Comparison of ENCODE assay signal across 9 cellular contexts in the genomic region with DNA sequence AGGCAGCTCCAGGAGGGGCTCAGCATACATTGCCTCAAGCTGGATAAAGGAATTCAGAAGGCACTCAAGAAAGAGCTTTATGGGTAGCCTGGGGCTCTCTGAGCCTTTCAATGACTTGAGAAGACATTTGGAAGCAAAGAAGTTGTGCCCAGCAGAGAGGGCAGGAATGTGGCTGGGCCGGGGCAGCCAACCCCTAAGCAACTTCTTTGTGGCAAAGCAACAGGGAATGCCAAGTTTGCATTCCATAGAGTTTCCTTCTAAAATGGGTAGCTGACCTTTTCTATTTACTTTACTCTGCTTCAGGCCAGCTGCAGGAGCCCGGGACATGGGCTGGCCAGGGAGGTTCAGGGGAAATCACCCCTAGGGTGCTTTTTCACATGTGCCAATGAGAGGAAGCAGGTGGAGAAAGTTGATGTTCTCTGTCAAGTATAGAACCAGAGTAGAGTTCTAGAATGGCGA. TPM values are rescaled to one million over a fixed set of nuclear protein-coding genes. Genes with fewer than 3 reads are reported as not detected.
A peak's percentile ranks its signal among the peaks of the same experiment; 100 is the strongest.
DNase-seq lines count a peak whose midpoint lies in the region; ATAC-seq, FAIRE-seq and TF ChIP-seq lines count a peak whose summit lies in the region.
"Had no signal": no experiment of that assay in that cellular context is flagged by ENCODE, and none has a peak within 500 bp of the region (broad histone marks: within the 10 kb centered on the region; RNA-seq: fewer than 3 reads in every experiment).

No MANE protein-coding gene starts in this region.

- H3K9ac ChIP-seq in Karpas-422 (ENCODE audit: low read length) = peak overlapping the region; percentile 72
- H3K9ac ChIP-seq in colonic mucosa (ENCODE audit: low read depth in 2 of 2, low read length in 2 of 2) = peak overlapping the region in 1 of 2 donors; percentile 62

- H3K4me1 ChIP-seq in A549 (peaks cover 86% of the 10 kb centered on the region), Karpas-422 (ENCODE audit: low read length) (peaks cover 100% of the 10 kb centered on the region), colonic mucosa (peaks cover 65% of the 10 kb centered on the region), BE2C (peaks cover 29% of the 10 kb centered on the region)

- intact Hi-C loops in colonic mucosa (cut with DNase I) = no loop called here

- H3K4me3 ChIP-seq in A549 (no peak overlapping the region), Karpas-422 (ENCODE audit: low read length) (peak overlapping the region; percentile 32; the same call in 1 of the 2 replicates), colonic mucosa (no peak overlapping the region), BE2C (ENCODE audit: low read depth, low read length) (no peak overlapping the region)

- peaks cover 54% of the 10 kb centered on the region for H3K79me2 ChIP-seq in Karpas-422 (ENCODE audit: low read length)

- POLR2A ChIA-PET in A549 (lab: Yijun Ruan, JAX) = interaction anchor here (1.4 kb wide), 1 partner anchor 46 kb away, joined by 6 read pairs; a partner anchor contains a TSS
- POLR2A ChIA-PET in naive thymus-derived CD8-positive, alpha-beta T cell (lab: Charles Lee) = interaction anchor here (1.1 to 1.2 kb wide), 2 partner anchors 16 to 45 kb away, joined by 3 read pairs; a partner anchor contains a TSS

- H2AFZ ChIP-seq in Karpas-422 (ENCODE audit: low read length) = no peak overlapping the region

- no peaks in the 10 kb centered on the region for H4K20me1 ChIP-seq in Karpas-422 (ENCODE audit: insufficient read depth, low read depth, low read length)

- no peak for TF ChIP-seq RAD21 in A549 (conservative IDR thresholded peaks at IDR 0.05 in 1 of 2, IDR thresholded peaks at IDR 0.05 in 1 of 2)

- peak in 1 of 2 experiments; percentile 9; a peak in 2 of 6 replicates for ATAC-seq in A549
- ATAC-seq in naive thymus-derived CD8-positive, alpha-beta T cell = no peak

- CTCF ChIA-PET in A549 (lab: Yijun Ruan, JAX) = interaction anchor here (1.0 to 1.7 kb wide), 5 partner anchors 9 to 66 kb away, joined by 3 to 4 read pairs (median 3); no protein-coding TSS in a partner anchor

- peaks cover 31 to 97% (median 75%) of the 10 kb centered on the region in 4 donors for H3K4me1 Mint-ChIP-seq in naive thymus-derived CD8-positive, alpha-beta T cell

- H3K36me3 ChIP-seq in Karpas-422 (ENCODE audit: insufficient read depth, low read length) = peaks cover 9% of the 10 kb centered on the region
- H3K36me3 ChIP-seq in colonic mucosa = no peaks in the 10 kb centered on the region
- no peaks in the 10 kb centered on the region; the same call in 1 of the 2 replicates for H3K36me3 ChIP-seq in BE2C

- H3K4me3 Mint-ChIP-seq in naive thymus-derived CD8-positive, alpha-beta T cell = peak overlapping the region in 2 of 10 donors; percentile 50 to 67

- no peak for TF ChIP-seq POLR2A in A549 (IDR thresholded peaks at IDR 0.05; ENCODE audit: low read length)

- peak overlapping the region; percentile 63 for H3K4me2 ChIP-seq in A549
- peak overlapping the region; percentile 55 for H3K4me2 ChIP-seq in Karpas-422 (ENCODE audit: low read depth, low read length, poor library complexity, severe bottlenecking)

- no peak for TF ChIP-seq EP300 in A549 (IDR thresholded peaks at IDR 0.05)

- DNase-seq in A549 (ENCODE audit: low read depth in 1 of 2, low spot score in 1 of 2) = peak in 1 of 2 experiments; percentile 26
- DNase-seq in Karpas-422 = no peak
- no peak for DNase-seq in colonic mucosa
- DNase-seq in naive thymus-derived CD8-positive, alpha-beta T cell = peak in 1 of 10 donors; percentile 4
- no peak for DNase-seq in stimulated activated CD4-positive, alpha-beta T cell treated with anti-CD3 and anti-CD28 coated beads, Interleukin-4, amount 100 ng/mL, for 4 hours
- no peak for DNase-seq in NCI-H510A (lab: John Stamatoyannopoulos, UW)
- no peak for DNase-seq in BE2C
- DNase-seq in GF-D8 (lab: John Stamatoyannopoulos, UW) = no peak

- H3K27me3 Mint-ChIP-seq in naive thymus-derived CD8-positive, alpha-beta T cell = no peaks in the 10 kb centered on the region

- no peak for FAIRE-seq in A549 (lab: Jason Lieb, UNC)
- FAIRE-seq: urothelium cell line had no signal

- peak overlapping the region in 8 of 10 donors; percentile 44 to 92 (median 76) for H3K27ac Mint-ChIP-seq in naive thymus-derived CD8-positive, alpha-beta T cell

- peaks cover 0 to 9% (median 3%) of the 10 kb centered on the region in 9 donors for H3K9me3 Mint-ChIP-seq in naive thymus-derived CD8-positive, alpha-beta T cell

- no peaks in the 10 kb centered on the region for H3K9me2 ChIP-seq in Karpas-422 (replicated peaks; ENCODE audit: insufficient read depth, low read length)

- H3K36me3 Mint-ChIP-seq in naive thymus-derived CD8-positive, alpha-beta T cell = peaks cover 6 to 44% (median 15%) of the 10 kb centered on the region in 3 donors

- H3K27me3 ChIP-seq in Karpas-422 (ENCODE audit: low read length) (no peaks in the 10 kb centered on the region), colonic mucosa (no peaks in the 10 kb centered on the region), BE2C (no peaks in the 10 kb centered on the region)

- peaks cover 6% of the 10 kb centered on the region; the same call in 1 of the 3 replicates for H3K9me3 ChIP-seq in A549
- no peaks in the 10 kb centered on the region for H3K9me3 ChIP-seq in Karpas-422 (ENCODE audit: low read length)
- peaks cover 4% of the 10 kb centered on the region for H3K9me3 ChIP-seq in colonic mucosa
- H3K9me3 ChIP-seq in BE2C = no peaks in the 10 kb centered on the region

- TF ChIP-seq CTCF in A549 (IDR thresholded peaks at IDR 0.05) (no peak), colonic mucosa (IDR thresholded peaks at IDR 0.05) (no peak), BE2C (IDR thresholded peaks at IDR 0.05; ENCODE audit: low read depth, low read length) (no peak)

- 19% methylated on average over 3 of the region's 3 CpGs for WGBS in A549 (ENCODE audit: missing lambda C conversion rate)

- H3K27ac ChIP-seq in A549 (peak overlapping the region; percentile 85 to 88), Karpas-422 (ENCODE audit: low read length) (peak overlapping the region; percentile 99), colonic mucosa (peak overlapping the region; percentile 62)

TF ChIP-seq in A549, 52 proteins besides CTCF, POLR2A, EP300 and RAD21:
- TF ChIP-seq CBX8 (IDR thresholded peaks at IDR 0.05) = no peak

RNA-seq across cellular contexts. Expression of a gene that starts 45.6 kb away (rescaled TPM):
- polyA plus RNA-seq in A549 (2011; rRNA removed) (21.7 and 34.8 TPM in 2 replicates), A549 (2017; fragmentation: RNase III; extraction: RNeasy Plus Mini Kit Qiagen cat#74134 plus additional on column Dnase treatment) (74.2 to 81.0 TPM (median 79.2 TPM) in 3 replicates)
- polyA plus RNA-seq in A549 (2012; cell fraction: cytosol; rRNA removed) = 53.8 and 83.7 TPM in 2 replicates
- 44.0 and 54.7 TPM in 2 replicates for polyA plus RNA-seq in A549 (2012; cell fraction: nucleus; rRNA removed)
- polyA minus RNA-seq in A549 (2011; rRNA and poly(A)+ RNA removed) = 30.5 and 33.9 TPM in 2 replicates
- 40.2 and 83.5 TPM in 2 replicates for total RNA-seq in Karpas-422 (2014; rRNA removed; shearing (Covaris generic); ENCODE audit: low replicate concordance)
- total RNA-seq in colonic mucosa = 10 to 100 TPM; 34.1 to 55.7 TPM
- 10 to 100 TPM; 58.8 to 59.5 TPM for total RNA-seq in naive thymus-derived CD8-positive, alpha-beta T cell
- polyA plus RNA-seq in naive thymus-derived CD8-positive, alpha-beta T cell = 100 to 1,000 TPM in 2 of 3 donors, 10 to 100 TPM in 1; 81.9 to 106 (median 106) TPM
- 80.9 TPM for polyA plus RNA-seq in BE2C (2012; ENCODE audit: insufficient read depth, insufficient read length, low read depth)

RNA-seq across cellular contexts. Expression of a gene that starts 48.5 kb away (rescaled TPM):
- polyA plus RNA-seq in A549 (2011; rRNA removed) = 9.6 and 13.3 TPM in 2 replicates
- polyA plus RNA-seq in A549 (2012; cell fraction: cytosol; rRNA removed) = 45.5 and 60.4 TPM in 2 replicates
- 409 and 469 TPM in 2 replicates for polyA plus RNA-seq in A549 (2012; cell fraction: nucleus; rRNA removed)
- 43.4 to 54.0 TPM (median 47.3 TPM) in 3 replicates for polyA plus RNA-seq in A549 (2017; fragmentation: RNase III; extraction: RNeasy Plus Mini Kit Qiagen cat#74134 plus additional on column Dnase treatment)
- polyA minus RNA-seq in A549 (2011; rRNA and poly(A)+ RNA removed) = 14.9 and 24.5 TPM in 2 replicates
- total RNA-seq in Karpas-422 (2014; rRNA removed; shearing (Covaris generic); ENCODE audit: low replicate concordance) = 60.5 and 133 TPM in 2 replicates
- total RNA-seq in colonic mucosa = 100 to 1,000 TPM in 1 of 2 donors, 10 to 100 TPM in 1; 40.9 to 106 TPM
- total RNA-seq in naive thymus-derived CD8-positive, alpha-beta T cell = 10 to 100 TPM; 40.7 to 46.0 TPM
- 1 to 10 TPM in 2 of 3 donors, under 1 TPM in 1; 0.89 to 2.8 (median 1.9) TPM for polyA plus RNA-seq in naive thymus-derived CD8-positive, alpha-beta T cell
- 16.3 TPM for polyA plus RNA-seq in BE2C (2012; ENCODE audit: insufficient read depth, insufficient read length, low read depth)

RNA-seq across cellular contexts. Expression of a gene that starts 53.5 kb away (rescaled TPM):
- polyA plus RNA-seq in A549 (2011; rRNA removed) (0.20 and 0.45 TPM in 2 replicates), A549 (2017; fragmentation: RNase III; extraction: RNeasy Plus Mini Kit Qiagen cat#74134 plus additional on column Dnase treatment) (0.53 to 0.76 TPM (median 0.54 TPM) in 3 replicates)
- 0.63 and 0.83 TPM in 2 replicates for polyA plus RNA-seq in A549 (2012; cell fraction: cytosol; rRNA removed)
- polyA plus RNA-seq in A549 (2012; cell fraction: nucleus; rRNA removed) = 1.7 and 2.2 TPM in 2 replicates
- polyA minus RNA-seq in A549 (2011; rRNA and poly(A)+ RNA removed) = 0.24 and 0.87 TPM in 2 replicates
- total RNA-seq in Karpas-422 (2014; rRNA removed; shearing (Covaris generic); ENCODE audit: low replicate concordance) = not detected in 2 replicates
- under 1 TPM; 0.69 to 0.86 TPM for total RNA-seq in colonic mucosa
- total RNA-seq in naive thymus-derived CD8-positive, alpha-beta T cell = not detected
- polyA plus RNA-seq in naive thymus-derived CD8-positive, alpha-beta T cell = not detected
- not detected for polyA plus RNA-seq in BE2C (2012; ENCODE audit: insufficient read depth, insufficient read length, low read depth)
